Comparison of ENCODE assay signal across 22 cellular contexts in the genomic region with DNA sequence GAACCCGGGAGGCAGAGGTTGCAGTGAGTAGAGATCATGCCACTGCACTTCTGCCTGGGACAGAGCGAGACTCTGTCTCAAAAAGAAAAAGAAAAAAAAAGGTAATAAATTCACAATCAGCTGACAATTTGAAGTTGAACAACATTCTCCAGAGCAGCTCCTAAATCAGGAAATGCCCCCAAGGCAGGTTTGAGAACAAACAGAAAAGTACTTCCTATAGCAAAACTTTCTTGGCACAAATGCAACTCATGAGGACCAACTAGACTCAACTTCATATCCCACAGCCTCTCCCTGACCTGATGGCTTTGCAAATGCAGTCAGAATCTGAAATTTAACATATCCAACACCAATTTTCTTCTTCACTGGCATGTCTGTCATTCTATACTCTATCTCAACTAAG.
DNase-seq lines count a peak whose midpoint lies in the region; ATAC-seq and TF ChIP-seq lines count a peak whose summit lies in the region.
"Had no signal": no experiment of that assay in that cellular context is flagged by ENCODE, and none has a peak within 500 bp of the region (broad histone marks: within the 10 kb centered on the region; RNA-seq: fewer than 3 reads in every experiment).

No MANE protein-coding gene starts in this region.

- no peaks in the 10 kb centered on the region for H3K27me3 ChIP-seq in testis

- intact Hi-C loops in left colon (cut with DNase I, micrococcal nuclease): no loop called here
- intact Hi-C loops in testis (cut with DNase I; ENCODE audit: low total_unique reads): no loop called here

- no peak overlapping the region for H3K4me3 ChIP-seq in testis
- H3K4me3 ChIP-seq: lower lobe of right lung had no signal

- H3K9me3 Mint-ChIP-seq in stimulated activated naive CD8-positive, alpha-beta T cell treated with anti-CD3 and anti-CD28 coated beads, Interleukin-15, Interleukin-2, amounts not matched to agents 100 ng/mL and 50 ng/mL, for 24 hours: no peaks in the 10 kb centered on the region
- H3K9me3 Mint-ChIP-seq: activated B cell treated with CpG ODN at 0.5 μM for 24 hours; activated CD4-positive, alpha-beta memory T cell treated with anti-CD3 and anti-CD28 coated beads for 36 hours; endodermal cell; naive B cell had no signal

- DNase-seq in stimulated activated naive CD8-positive, alpha-beta T cell treated with anti-CD3 and anti-CD28 coated beads, Interleukin-15, Interleukin-2, amounts not matched to agents 100 U/mL and 50 U/mL, for 24 hours: no peak
- DNase-seq in left colon: no peak
- no peak for DNase-seq in NCI-H146 treated with DMSO at 0.1 percent for 48 hours (lab: John Stamatoyannopoulos, UW; ENCODE audit: unreplicated experiment)
- DNase-seq in HPDE6-E6E7 (ENCODE audit: extremely low spot score): no peak
- DNase-seq in testis: no peak
- DNase-seq: ACHN; activated B cell treated with CpG ODN at 0.5 μM for 24 hours; activated CD4-positive, alpha-beta memory T cell treated with anti-CD3 and anti-CD28 coated beads for 36 hours; activated naive CD4-positive, alpha-beta T cell; DMS53; endodermal cell; lower lobe of right lung; naive B cell; NCI-H187 treated with DMSO at 0.1 percent for 48 hours; stimulated activated CD4-positive, alpha-beta T cell treated with anti-CD3 and anti-CD28 coated beads, Interleukin-1b, Interleukin-23, amount 100 ng/mL, for 48 hours; stimulated activated naive CD4-positive, alpha-beta T cell treated with Interleukin-2 at 50 U/mL for 16 hours had no signal

- no peaks in the 10 kb centered on the region for H3K27me3 Mint-ChIP-seq in stimulated activated naive CD8-positive, alpha-beta T cell treated with anti-CD3 and anti-CD28 coated beads, Interleukin-15, Interleukin-2, amounts not matched to agents 100 ng/mL and 50 ng/mL, for 24 hours
- H3K27me3 Mint-ChIP-seq: activated B cell treated with CpG ODN at 0.5 μM for 24 hours; activated CD4-positive, alpha-beta memory T cell treated with anti-CD3 and anti-CD28 coated beads for 36 hours; naive B cell had no signal

- ATAC-seq in stimulated activated naive CD8-positive, alpha-beta T cell treated with anti-CD3 and anti-CD28 coated beads, Interleukin-15, Interleukin-2, amounts not matched to agents 100 U/mL and 50 U/mL, for 24 hours: no peak
- peak; percentile 43 for ATAC-seq in left colon
- ATAC-seq in HG03378 (IDR thresholded peaks at IDR 0.05; ENCODE audit: unreplicated experiment): no peak
- ATAC-seq: HCT116, lower lobe of right lung, Right ventricle myocardium inferior had no signal

- TF ChIP-seq CTCF in VCaP (conservative IDR thresholded peaks at IDR 0.05) (no peak), testis (IDR thresholded peaks at IDR 0.05) (no peak)

- 79% methylated on average over 2 of the region's 2 CpGs for WGBS in testis, 2 donors

- H3K27ac ChIP-seq in VCaP (peak overlapping the region; percentile 37), testis (no peak overlapping the region)
- H3K27ac ChIP-seq: lower lobe of right lung, parathyroid adenoma had no signal

- H3K36me3 Mint-ChIP-seq in stimulated activated naive CD8-positive, alpha-beta T cell treated with anti-CD3 and anti-CD28 coated beads, Interleukin-15, Interleukin-2, amounts not matched to agents 100 ng/mL and 50 ng/mL, for 24 hours (ENCODE audit: low read depth): peaks cover 21% of the 10 kb centered on the region

- no peak for TF ChIP-seq POLR2A in testis (IDR thresholded peaks at IDR 0.05)

- H3K4me3 Mint-ChIP-seq in stimulated activated naive CD8-positive, alpha-beta T cell treated with anti-CD3 and anti-CD28 coated beads, Interleukin-15, Interleukin-2, amounts not matched to agents 100 ng/mL and 50 ng/mL, for 24 hours: no peak overlapping the region
- H3K4me3 Mint-ChIP-seq: activated B cell treated with CpG ODN at 0.5 μM for 24 hours; activated CD4-positive, alpha-beta memory T cell treated with anti-CD3 and anti-CD28 coated beads for 36 hours; endodermal cell; naive B cell had no signal

- H3K9me3 ChIP-seq in testis: no peaks in the 10 kb centered on the region
- H3K9me3 ChIP-seq: lower lobe of right lung had no signal

- H3K36me3 ChIP-seq in testis (ENCODE audit: low read depth, missing control alignments): no peaks in the 10 kb centered on the region
- H3K36me3 ChIP-seq: lower lobe of right lung had no signal

- no peaks in the 10 kb centered on the region for H3K4me1 ChIP-seq in testis
- H3K4me1 ChIP-seq: parathyroid adenoma had no signal

- peak overlapping the region; percentile 36 for H3K27ac Mint-ChIP-seq in stimulated activated naive CD8-positive, alpha-beta T cell treated with anti-CD3 and anti-CD28 coated beads, Interleukin-15, Interleukin-2, amounts not matched to agents 100 ng/mL and 50 ng/mL, for 24 hours
- H3K27ac Mint-ChIP-seq: activated B cell treated with CpG ODN at 0.5 μM for 24 hours; activated CD4-positive, alpha-beta memory T cell treated with anti-CD3 and anti-CD28 coated beads for 36 hours; endodermal cell had no signal

- peaks cover 35% of the 10 kb centered on the region for H3K4me1 Mint-ChIP-seq in stimulated activated naive CD8-positive, alpha-beta T cell treated with anti-CD3 and anti-CD28 coated beads, Interleukin-15, Interleukin-2, amounts not matched to agents 100 ng/mL and 50 ng/mL, for 24 hours (ENCODE audit: low read depth)
